Comparison of ENCODE assay signal across 21 cellular contexts in genomic region chr2:226999676-227000075, GRCh38.
"Had no signal": no experiment of that assay in that cellular context is flagged by ENCODE, and none has a peak within 500 bp of the region (broad histone marks: within the 10 kb centered on the region; RNA-seq: fewer than 3 reads in every experiment).

No MANE protein-coding gene starts in this region.

- H3K4me1 ChIP-seq: esophagus squamous epithelium, left ventricle myocardium inferior, right lobe of liver, suprapubic skin had no signal

- ATAC-seq: activated CD8-positive, alpha-beta memory T cell treated with anti-CD3 and anti-CD28 coated beads, Interleukin-2, amount 10 ng/mL, durations not matched to agents 7 days and 5 days; effector memory CD8-positive, alpha-beta T cell; mucosa of descending colon; naive thymus-derived CD4-positive, alpha-beta T cell; right lobe of liver; stimulated activated naive CD8-positive, alpha-beta T cell treated with anti-CD3 and anti-CD28 coated beads, Interleukin-15, amount 100 ng/mL, for 72 hours; T-cell had no signal

- H3K4me2 ChIP-seq: smooth muscle cell had no signal

- H3K27ac ChIP-seq: cardiac muscle cell, esophagus squamous epithelium, left ventricle myocardium inferior, ovary, right lobe of liver, suprapubic skin had no signal

- H3K27me3 ChIP-seq: cardiac muscle cell, esophagus squamous epithelium, ovary, right lobe of liver, suprapubic skin had no signal

- DNase-seq: activated CD4-positive, alpha-beta memory T cell treated with anti-CD3 and anti-CD28 coated beads, Interleukin-2, amount 10 ng/mL, durations not matched to agents 7 days and 5 days; activated CD4-positive, alpha-beta T cell treated with anti-CD3 and anti-CD28 coated beads for 48 hours; activated CD4-positive, CD25-positive, alpha-beta regulatory T cell; activated CD8-positive, alpha-beta memory T cell treated with anti-CD3 and anti-CD28 coated beads, Interleukin-2, amount 10 ng/mL, durations not matched to agents 7 days and 5 days; amygdala; effector memory CD8-positive, alpha-beta T cell; esophagus squamous epithelium; foreskin melanocyte; left ventricle myocardium inferior; mesenchymal stem cell; mucosa of descending colon; naive thymus-derived CD4-positive, alpha-beta T cell; ovary; right lobe of liver; stimulated activated CD4-positive, alpha-beta T cell treated with anti-CD3 and anti-CD28 coated beads, Interleukin-4, amount 100 ng/mL, for 1 hour; stimulated activated naive CD8-positive, alpha-beta T cell treated with anti-CD3 and anti-CD28 coated beads, Interleukin-15, amount 100 ng/mL, for 72 hours; T-cell; trophoblast cell had no signal

- H3K36me3 ChIP-seq: cardiac muscle cell, ovary, right lobe of liver had no signal

- H3K4me3 ChIP-seq: cardiac muscle cell, esophagus squamous epithelium, left ventricle myocardium inferior, mucosa of descending colon, ovary, right lobe of liver, smooth muscle cell, suprapubic skin had no signal

- H3K9me3 ChIP-seq: esophagus squamous epithelium, left ventricle myocardium inferior, mucosa of descending colon, ovary, right lobe of liver, suprapubic skin had no signal
